In the genomic region with DNA sequence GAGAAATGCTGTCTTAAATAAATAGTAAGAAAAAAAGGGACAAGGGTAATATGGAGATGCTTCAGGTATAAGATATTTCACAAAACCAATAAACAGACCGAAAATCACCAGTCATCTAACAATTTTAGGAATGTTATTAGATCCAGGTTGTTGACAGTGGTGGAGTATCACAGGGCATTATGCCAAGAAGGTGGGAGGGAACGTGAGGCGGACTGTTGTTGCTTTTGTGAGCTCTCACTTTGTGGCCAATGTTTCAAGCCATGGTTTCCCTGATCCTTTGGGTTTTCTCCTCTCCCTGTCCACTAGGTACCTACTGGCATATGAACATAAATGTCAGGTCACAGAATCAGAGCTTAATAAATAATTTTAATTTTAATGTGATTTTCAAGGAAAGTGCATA, we compare ENCODE assay signal across 21 cellular contexts.
DNase-seq lines count a peak whose midpoint lies in the region; ATAC-seq and TF ChIP-seq lines count a peak whose summit lies in the region.
"Had no signal": no experiment of that assay in that cellular context is flagged by ENCODE, and none has a peak within 500 bp of the region (broad histone marks: within the 10 kb centered on the region; RNA-seq: fewer than 3 reads in every experiment).

No MANE protein-coding gene starts in this region.

- H3K4me1 ChIP-seq in PC-3 (ENCODE audit: insufficient read depth, low read length) (peaks cover 3% of the 10 kb centered on the region; the same call in 1 of the 2 replicates), thyroid gland (peaks cover 4 to 5% of the 10 kb centered on the region in 2 donors)
- H3K4me1 ChIP-seq: BLaER1 had no signal

- no peak overlapping the region for H3K9ac ChIP-seq in PC-3 (ENCODE audit: low read length)
- H3K9ac ChIP-seq: BLaER1, GM23248 had no signal

- no peak for TF ChIP-seq POLR2A in thyroid gland (IDR thresholded peaks at IDR 0.05)

- DNase-seq in NCI-H1105 treated with DMSO at 0.1 percent for 48 hours (lab: John Stamatoyannopoulos, UW) (peak; percentile 17), NCI-H1105 (lab: John Stamatoyannopoulos, UW) (no peak), NCI-H69 (lab: John Stamatoyannopoulos, UW) (peak; percentile 1), PC-3 (peak; percentile 33), thyroid gland (peak; percentile 75 to 77), NCI-H2196 treated with DMSO at 0.1 percent for 48 hours (lab: John Stamatoyannopoulos, UW; ENCODE audit: unreplicated experiment) (no peak)
- DNase-seq: CD4-positive, CD25-positive, alpha-beta regulatory T cell; CD8-positive, alpha-beta T cell; DMS 273 treated with DMSO at 0.1 percent for 48 hours; DMS79; EL; GDM1; GM23248; H7; HCEC 1CT had no signal

- no peaks in the 10 kb centered on the region for H3F3A ChIP-seq in PC-3 (ENCODE audit: low read length, unreplicated experiment)

- H3K36me3 ChIP-seq in PC-3 (ENCODE audit: low read depth, low read length) = no peaks in the 10 kb centered on the region
- no peaks in the 10 kb centered on the region for H3K36me3 ChIP-seq in thyroid gland
- H3K36me3 ChIP-seq: BLaER1 had no signal

- no TSS peak for BruUV-seq in PC-3 (replicated peaks; lab: Mats Ljungman, UMichigan)

- H3K9me3 ChIP-seq in PC-3 (ENCODE audit: low read length) (no peaks in the 10 kb centered on the region), thyroid gland (no peaks in the 10 kb centered on the region)
- H3K9me3 ChIP-seq: BLaER1 had no signal

- no peaks in the 10 kb centered on the region for H4K20me1 ChIP-seq in PC-3 (ENCODE audit: low read length)
- H4K20me1 ChIP-seq: BLaER1 had no signal

- no peak overlapping the region for H3K4me2 ChIP-seq in PC-3 (ENCODE audit: low read length)
- H3K4me2 ChIP-seq: BLaER1 had no signal

- WGBS in thyroid gland, 2 donors = 20 to 42% methylated on average over 3 of the region's 3 CpGs

- CTCF ChIA-PET in PC-3 (lab: Charles Lee) = no interaction called here

- H3K79me2 ChIP-seq in PC-3 (ENCODE audit: low read length) = no peaks in the 10 kb centered on the region

- no peak overlapping the region for H2AFZ ChIP-seq in PC-3 (ENCODE audit: low read length)
- H2AFZ ChIP-seq: GM23248 had no signal

- H3K27me3 ChIP-seq in PC-3 (ENCODE audit: low read length) (no peaks in the 10 kb centered on the region), thyroid gland (no peaks in the 10 kb centered on the region)
- H3K27me3 ChIP-seq: BLaER1 had no signal

- intact Hi-C loops in PC-3 (cut with micrococcal nuclease) (no loop called here), thyroid gland (cut with DNase I) (no loop called here)

- H3K27ac ChIP-seq in PC-3 (ENCODE audit: low read length) (no peak overlapping the region), thyroid gland (no peak overlapping the region)
- H3K27ac ChIP-seq: 22Rv1, BLaER1, C4-2B, GM23248 had no signal

- H3K4me3 ChIP-seq in PC-3 (ENCODE audit: low read length) (no peak overlapping the region), thyroid gland (replicated peaks in 1 of 3) (no peak overlapping the region)
- H3K4me3 ChIP-seq: BLaER1, GM12878, GM23248 had no signal

- POLR2A ChIA-PET in PC-3 (lab: Charles Lee; ENCODE audit: unreplicated experiment) = no interaction called here

- TF ChIP-seq CTCF in PC-3 (conservative IDR thresholded peaks at IDR 0.05; ENCODE audit: low read depth, low read length) = no peak
- no peak for TF ChIP-seq CTCF in thyroid gland (IDR thresholded peaks at IDR 0.05)

- no peak for ATAC-seq in PC-3
- ATAC-seq in HG03045 (IDR thresholded peaks at IDR 0.05; ENCODE audit: unreplicated experiment) = no peak
- ATAC-seq in HG03378 (IDR thresholded peaks at IDR 0.05; ENCODE audit: unreplicated experiment) = no peak
- ATAC-seq: CD8-positive, alpha-beta T cell; GM12878 had no signal

- no peaks in the 10 kb centered on the region for H3K9me2 ChIP-seq in PC-3 (replicated peaks; ENCODE audit: low read length)

Comparison
In these comparisons a context has a peak if more than half of its experiments do, and no peak if none do; other contexts are left out.
1. DNase-seq: peak in NCI-H1105 treated with DMSO at 0.1 percent for 48 hours (single experiment), NCI-H69 (single experiment), PC-3 (single experiment) and thyroid gland (2 of 2); none in NCI-H1105 (single experiment) and NCI-H2196 treated with DMSO at 0.1 percent for 48 hours (single experiment).